ENCODE assay signal across 2 cellular contexts in the genomic region with DNA sequence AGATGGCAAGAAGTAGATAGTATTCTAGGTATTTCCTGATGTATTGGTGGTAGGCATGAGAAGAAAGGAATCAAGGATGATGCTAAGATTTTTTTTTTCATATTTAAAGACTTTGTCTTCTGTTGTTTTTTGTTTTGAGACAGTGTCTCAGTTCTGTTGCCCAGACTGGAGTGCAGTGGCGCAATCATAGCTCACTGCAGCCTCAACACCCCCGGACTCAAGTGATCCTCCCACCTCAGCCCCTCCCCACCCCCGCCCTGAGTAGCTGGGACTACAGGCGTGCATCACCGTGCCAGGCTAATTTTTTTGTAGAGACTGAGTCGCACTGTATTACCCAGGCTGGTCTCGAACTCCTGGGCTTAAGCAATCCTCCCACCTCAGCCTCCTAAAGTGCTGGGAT.
TF ChIP-seq lines count a peak whose summit lies in the region.

No MANE protein-coding gene starts in this region.

TF ChIP-seq in SK-N-SH, 30 proteins besides CTCF, POLR2A, EP300 and RAD21 (continued from another document):
- TF ChIP-seq TCF12 (IDR thresholded peaks at IDR 0.05): no peak

TF ChIP-seq in HEK293, 187 proteins besides CTCF, POLR2A, EP300 and RAD21 (continued from another document):
- TF ChIP-seq ZNF266 (tag by site-specific recombination; IDR thresholded peaks at IDR 0.05; ENCODE audit: low read depth) (no peak), ZNF211 (tag by site-specific recombination; IDR thresholded peaks at IDR 0.05; ENCODE audit: low read depth) (no peak)
